Comparison of ENCODE assay signal across 8 cellular contexts in genomic region chr3:179037361-179037760, GRCh38. TPM values are rescaled to one million over a fixed set of nuclear protein-coding genes. Genes with fewer than 3 reads are reported as not detected.
DNase-seq lines count a peak whose midpoint lies in the region; ATAC-seq and TF ChIP-seq lines count a peak whose summit lies in the region.

No MANE protein-coding gene starts in this region.

- H3K4me3 ChIP-seq in AG04450 (ENCODE audit: low read depth, low read length), result no peak overlapping the region

- POLR2A ChIA-PET in AG04450 (lab: Yijun Ruan, JAX), result no interaction called here

- ATAC-seq in left ventricle myocardium superior, result peak; percentile 95

- H3K9me3 ChIP-seq in AG04450 (ENCODE audit: control insufficient read depth, insufficient read depth, low read length), result peaks cover 10% of the 10 kb centered on the region; the same call in 1 of the 2 replicates

- H3K27me3 ChIP-seq in AG04450 (ENCODE audit: control insufficient read depth, insufficient read depth, low read length), result no peaks in the 10 kb centered on the region

- no peaks in the 10 kb centered on the region for H3K27me3 Mint-ChIP-seq in activated naive CD4-positive, alpha-beta T cell treated with anti-CD3 and anti-CD28 coated beads, Interleukin-2, amount 10 ng/mL, durations not matched to agents 7 days and 5 days

- peaks cover 7% of the 10 kb centered on the region for H3K9me3 Mint-ChIP-seq in activated naive CD4-positive, alpha-beta T cell treated with anti-CD3 and anti-CD28 coated beads, Interleukin-2, amount 10 ng/mL, durations not matched to agents 7 days and 5 days

- peaks cover 38% of the 10 kb centered on the region for H3K36me3 Mint-ChIP-seq in activated naive CD4-positive, alpha-beta T cell treated with anti-CD3 and anti-CD28 coated beads, Interleukin-2, amount 10 ng/mL, durations not matched to agents 7 days and 5 days

- H3K4me1 Mint-ChIP-seq in activated naive CD4-positive, alpha-beta T cell treated with anti-CD3 and anti-CD28 coated beads, Interleukin-2, amount 10 ng/mL, durations not matched to agents 7 days and 5 days, result peaks cover 3% of the 10 kb centered on the region

- DNase-seq in AG04450 (ENCODE audit: low read depth, low spot score) (no peak), RPMI7951 (ENCODE audit: low read depth) (peak; percentile 95), left ventricle myocardium superior (peak; percentile 64), NCI-H69 (lab: John Stamatoyannopoulos, UW) (no peak), NCI-H1092 treated with DMSO at 0.1 percent for 48 hours (lab: John Stamatoyannopoulos, UW) (no peak), NCI-H1694 (lab: John Stamatoyannopoulos, UW) (no peak)
- peak; percentile 76 for DNase-seq in activated naive CD4-positive, alpha-beta T cell treated with anti-CD3 and anti-CD28 coated beads, Interleukin-2, amount 10 ng/mL, durations not matched to agents 7 days and 5 days
- peak; percentile 61 for DNase-seq in stimulated activated CD4-positive, alpha-beta T cell treated with anti-CD3 and anti-CD28 coated beads, Interleukin-4, amount 100 ng/mL, for 24 hours

- TF ChIP-seq CTCF in AG04450 (IDR thresholded peaks at IDR 0.05; ENCODE audit: low read depth, low read length), result no peak

- peak overlapping the region; percentile 91 for H3K27ac Mint-ChIP-seq in activated naive CD4-positive, alpha-beta T cell treated with anti-CD3 and anti-CD28 coated beads, Interleukin-2, amount 10 ng/mL, durations not matched to agents 7 days and 5 days

- CTCF ChIA-PET in AG04450 (lab: Charles Lee), result interaction anchor here (1.4 to 1.6 kb wide), 3 partner anchors 9 to 284 kb away, joined by 4 to 6 read pairs (median 4); no protein-coding TSS in a partner anchor
- CTCF ChIA-PET in activated naive CD4-positive, alpha-beta T cell treated with anti-CD3 and anti-CD28 coated beads, Interleukin-2, amount 10 ng/mL, durations not matched to agents 7 days and 5 days (lab: Charles Lee), result interaction anchor here (1.0 to 1.5 kb wide), 4 partner anchors 10 to 278 kb away, joined by 3 to 7 read pairs (median 5); no protein-coding TSS in a partner anchor

- intact Hi-C loops in left ventricle myocardium superior (cut with micrococcal nuclease), result no loop called here

- peak overlapping the region; percentile 11 for H3K4me3 Mint-ChIP-seq in activated naive CD4-positive, alpha-beta T cell treated with anti-CD3 and anti-CD28 coated beads, Interleukin-2, amount 10 ng/mL, durations not matched to agents 7 days and 5 days

- H3K27ac ChIP-seq in AG04450 (ENCODE audit: low read depth, low read length), result peak overlapping the region; percentile 11

RNA-seq across cellular contexts. Expression of gene ZMAT3, which starts 34.2 kb away (rescaled TPM):
- 46.2 and 51.9 TPM in 2 replicates for polyA plus RNA-seq in AG04450 (2011; rRNA removed)
- 167 and 212 TPM in 2 replicates for polyA minus RNA-seq in AG04450 (2011; rRNA and poly(A)+ RNA removed)
- total RNA-seq in RPMI7951 (2014; rRNA removed; shearing (Covaris generic)), result 5.1 and 5.8 TPM in 2 replicates
- total RNA-seq in left ventricle myocardium superior, result 12.4 TPM

Comparison
In these comparisons a context has a peak if more than half of its experiments do, and no peak if none do; other contexts are left out.
1. DNase-seq: peak in RPMI7951 (single experiment), activated naive CD4-positive, alpha-beta T cell treated with anti-CD3 and anti-CD28 coated beads, Interleukin-2, amount 10 ng/mL, durations not matched to agents 7 days and 5 days (single experiment), left ventricle myocardium superior (single experiment) and stimulated activated CD4-positive, alpha-beta T cell treated with anti-CD3 and anti-CD28 coated beads, Interleukin-4, amount 100 ng/mL, for 24 hours (single experiment); none in AG04450 (single experiment), NCI-H69 (single experiment), NCI-H1092 treated with DMSO at 0.1 percent for 48 hours (single experiment) and NCI-H1694 (single experiment).